In the genomic region with DNA sequence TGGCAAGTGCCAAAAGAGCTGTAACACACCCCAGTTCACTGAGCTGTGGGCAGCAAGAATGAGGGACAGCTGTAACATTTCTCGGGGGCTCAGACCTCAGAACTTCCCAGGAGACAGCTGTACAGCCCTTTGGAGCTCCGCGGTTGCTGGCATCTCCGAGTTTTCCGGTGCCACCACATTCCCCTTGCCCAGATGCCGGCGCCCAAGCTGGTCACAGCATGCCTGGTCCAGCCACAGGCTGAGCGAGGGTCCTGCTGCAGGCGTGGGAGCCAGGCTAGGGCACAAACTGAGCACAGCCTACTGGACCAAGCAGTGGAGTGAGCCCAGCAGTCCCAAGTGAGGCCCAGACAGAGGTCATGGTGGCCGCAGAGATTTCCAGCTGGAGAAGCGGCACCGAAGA, we compare ENCODE assay signal across 31 cellular contexts.
"Had no signal": no experiment of that assay in that cellular context is flagged by ENCODE, and none has a peak within 500 bp of the region (broad histone marks: within the 10 kb centered on the region; RNA-seq: fewer than 3 reads in every experiment).

No MANE protein-coding gene starts in this region.

- H3K9me3 Mint-ChIP-seq: central memory CD8-positive, alpha-beta T cell; endodermal cell; neural crest cell; stimulated activated naive CD8-positive, alpha-beta T cell treated with anti-CD3 and anti-CD28 coated beads, Interleukin-15, Interleukin-2, amounts not matched to agents 100 ng/mL and 50 ng/mL, for 24 hours had no signal

- H3K27ac ChIP-seq: colonic mucosa, epithelial cell of prostate, esophagus muscularis mucosa, foreskin keratinocyte, heart right ventricle, psoas muscle, sigmoid colon, skin epidermis, spleen, thoracic aorta, tibial nerve, upper lobe of left lung had no signal

- H3K9me3 ChIP-seq: colonic mucosa, esophagus muscularis mucosa, heart right ventricle, psoas muscle, sigmoid colon, spleen, thoracic aorta, tibial nerve, upper lobe of left lung had no signal

- H3K27ac Mint-ChIP-seq: dendritic cell treated with granulocyte-macrophage colony-stimulating factor and Interleukin-4, amounts not matched to agents 40 ng/mL and 50 ng/mL, for 4 days; endodermal cell; immature natural killer cell; natural killer cell; stimulated activated naive B cell treated with anti-CD40 and anti-IgM and Interleukin-4, amounts not matched to agents 10 μg/mL and 1 μg/mL and 100 μg/mL, for 72 hours; stimulated activated naive CD8-positive, alpha-beta T cell treated with anti-CD3 and anti-CD28 coated beads, Interleukin-15, Interleukin-2, amounts not matched to agents 100 ng/mL and 50 ng/mL, for 24 hours had no signal

- H3K36me3 Mint-ChIP-seq: immature natural killer cell; natural killer cell; stimulated activated naive B cell treated with anti-CD40 and anti-IgM and Interleukin-4, amounts not matched to agents 10 μg/mL and 1 μg/mL and 100 μg/mL, for 72 hours had no signal

- H3K4me3 ChIP-seq: colonic mucosa, esophagus muscularis mucosa, heart right ventricle, psoas muscle, sigmoid colon, skin epidermis, spleen, thoracic aorta, tibial nerve, upper lobe of left lung had no signal

- H3K4me1 Mint-ChIP-seq: central memory CD8-positive, alpha-beta T cell; endodermal cell; immature natural killer cell; natural killer cell; neural crest cell; stimulated activated naive B cell treated with anti-CD40 and anti-IgM and Interleukin-4, amounts not matched to agents 10 μg/mL and 1 μg/mL and 100 μg/mL, for 72 hours had no signal

- FAIRE-seq: urothelium cell line had no signal

- H3K27me3 ChIP-seq: colonic mucosa, esophagus muscularis mucosa, foreskin keratinocyte, heart right ventricle, sigmoid colon, spleen, tibial nerve, upper lobe of left lung had no signal

- H3K36me3 ChIP-seq: colonic mucosa, esophagus muscularis mucosa, heart right ventricle, sigmoid colon, spleen, thoracic aorta, tibial nerve, upper lobe of left lung had no signal

- DNase-seq: colonic mucosa; effector CD8-positive, alpha-beta T cell; endodermal cell; foreskin keratinocyte; glutamatergic neuron; heart right ventricle; hypothalamus; immature natural killer cell; islet precursor cell; mesenchymal stem cell; midbrain; natural killer cell; nucleus accumbens; psoas muscle; right cardiac atrium; sigmoid colon; spleen; stimulated activated CD4-positive, alpha-beta T cell treated with anti-CD3 and anti-CD28 coated beads, Interleukin-4, amount 100 ng/mL, for 4 hours; stimulated activated naive B cell treated with anti-CD40 and anti-IgM and Interleukin-4, amounts not matched to agents 10 μg/mL and 1 μg/mL and 100 μg/mL, for 72 hours had no signal

- H3K4me3 Mint-ChIP-seq: central memory CD8-positive, alpha-beta T cell; dendritic cell treated with granulocyte-macrophage colony-stimulating factor and Interleukin-4, amounts not matched to agents 40 ng/mL and 50 ng/mL, for 4 days; endodermal cell; immature natural killer cell; natural killer cell; neural crest cell; stimulated activated naive B cell treated with anti-CD40 and anti-IgM and Interleukin-4, amounts not matched to agents 10 μg/mL and 1 μg/mL and 100 μg/mL, for 72 hours; stimulated activated naive CD8-positive, alpha-beta T cell treated with anti-CD3 and anti-CD28 coated beads, Interleukin-15, Interleukin-2, amounts not matched to agents 100 ng/mL and 50 ng/mL, for 24 hours had no signal

- H3K4me1 ChIP-seq: colonic mucosa, esophagus muscularis mucosa, foreskin keratinocyte, heart right ventricle, psoas muscle, sigmoid colon, spleen, tibial nerve, upper lobe of left lung had no signal

- H3K27me3 Mint-ChIP-seq: central memory CD8-positive, alpha-beta T cell; dendritic cell treated with granulocyte-macrophage colony-stimulating factor and Interleukin-4, amounts not matched to agents 40 ng/mL and 50 ng/mL, for 4 days; stimulated activated naive B cell treated with anti-CD40 and anti-IgM and Interleukin-4, amounts not matched to agents 10 μg/mL and 1 μg/mL and 100 μg/mL, for 72 hours; stimulated activated naive CD8-positive, alpha-beta T cell treated with anti-CD3 and anti-CD28 coated beads, Interleukin-15, Interleukin-2, amounts not matched to agents 100 ng/mL and 50 ng/mL, for 24 hours had no signal

- ATAC-seq: foreskin keratinocyte; heart right ventricle; left lobe of liver; natural killer cell; psoas muscle; right cardiac atrium; stimulated activated naive B cell treated with anti-CD40 and anti-IgM and Interleukin-4, amounts not matched to agents 10 μg/mL and 1 μg/mL and 100 μg/mL, for 72 hours had no signal
